1 cellular context compared by ENCODE assay signal in the genomic region with DNA sequence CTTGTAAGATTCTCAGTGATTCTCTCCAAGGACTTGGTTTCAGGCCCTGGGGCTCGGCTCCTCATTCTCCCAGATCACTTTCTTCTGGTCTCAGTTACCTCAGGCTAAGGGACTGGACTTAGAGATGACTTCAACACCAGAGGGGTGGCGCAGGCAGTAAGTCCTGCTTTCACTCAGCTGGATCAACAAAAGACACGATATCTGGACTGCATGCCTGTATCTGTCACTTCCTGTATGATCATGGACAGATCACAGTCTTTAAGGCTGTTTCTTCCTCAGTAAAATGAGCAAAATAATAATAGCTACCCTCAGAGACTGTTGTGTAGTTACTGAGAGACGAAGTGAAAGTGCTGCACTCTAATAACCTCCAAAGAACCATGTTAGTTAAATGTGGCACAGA.
TF ChIP-seq lines count a peak whose summit lies in the region.

No MANE protein-coding gene starts in this region.

TF ChIP-seq in SK-N-SH, 30 proteins besides CTCF, POLR2A, EP300 and RAD21 (continued from another document):
- TF ChIP-seq REST (IDR thresholded peaks at IDR 0.05; ENCODE audit: low read depth, low read length) (no peak), POLR2AphosphoS5 (IDR thresholded peaks at IDR 0.05; ENCODE audit: low read depth, low read length) (no peak)
